29 cellular contexts compared by ENCODE assay signal in genomic region chr9:95350266-95350665, GRCh38. TPM values are rescaled to one million over a fixed set of nuclear protein-coding genes. Genes with fewer than 3 reads are reported as not detected.
DNase-seq lines count a peak whose midpoint lies in the region; ATAC-seq, FAIRE-seq and TF ChIP-seq lines count a peak whose summit lies in the region.
"Had no signal": no experiment of that assay in that cellular context is flagged by ENCODE, and none has a peak within 500 bp of the region (broad histone marks: within the 10 kb centered on the region; RNA-seq: fewer than 3 reads in every experiment).

No MANE protein-coding gene starts in this region.

- no peak overlapping the region for H3K4ac ChIP-seq in H1 (replicated peaks; ENCODE audit: insufficient read length, low read depth, low read length)

- no peak overlapping the region for H4K8ac ChIP-seq in H1 (ENCODE audit: extremely low read depth, insufficient read depth, low read length)

- H3K79me1 ChIP-seq in H1 (ENCODE audit: low read depth, low read length): no peaks in the 10 kb centered on the region

- H3K23me2 ChIP-seq in H1 (ENCODE audit: low read depth, low read length): peaks cover 12% of the 10 kb centered on the region

- FAIRE-seq in H1 (lab: Jason Lieb, UNC) (no peak), frontal cortex (lab: Jason Lieb, UNC) (no peak)
- FAIRE-seq: endometrium had no signal

- H4K91ac ChIP-seq in H1 (replicated peaks; ENCODE audit: insufficient read length, low read length): no peak overlapping the region

- H3K27me3 ChIP-seq in HUES6 (ENCODE audit: control insufficient read depth, insufficient read depth, low read length): peaks cover 35% of the 10 kb centered on the region
- H3K27me3 ChIP-seq in H1 (replicated peaks in 1 of 4; ENCODE audit: control insufficient read depth in 3 of 4, extremely low read depth in 1 of 4, insufficient read depth in 3 of 4, low read length in 3 of 4): peaks cover 12 to 37% (median 34%) of the 10 kb centered on the region in 4 experiments; a peak in 6 of 7 replicates
- peaks cover 14% of the 10 kb centered on the region for H3K27me3 ChIP-seq in adrenal gland
- H3K27me3 ChIP-seq: BE2C had no signal

- TF ChIP-seq POLR2A in H1 (IDR thresholded peaks at IDR 0.05; ENCODE audit: control extremely low read depth in 1 of 2, low read depth in 2 of 2, low read length in 2 of 2) (no peak), adrenal gland (IDR thresholded peaks at IDR 0.05) (no peak)

- no peak for ATAC-seq in HG03135 (IDR thresholded peaks at IDR 0.05; ENCODE audit: unreplicated experiment)
- ATAC-seq: CD8-positive, alpha-beta T cell; psoas muscle had no signal

- no peaks in the 10 kb centered on the region for H3K79me2 ChIP-seq in H1 (ENCODE audit: control insufficient read depth in 1 of 2, insufficient read depth in 2 of 2, low read length in 2 of 2)

- H3K4me1 Mint-ChIP-seq in nephron: no peaks in the 10 kb centered on the region
- H3K4me1 Mint-ChIP-seq: brain had no signal

- TF ChIP-seq EP300 in H1 (IDR thresholded peaks at IDR 0.05; ENCODE audit: borderline replicate concordance in 1 of 2, low read depth in 2 of 2, low read length in 2 of 2): no peak

- H2AFZ ChIP-seq in H1 (ENCODE audit: low read length): peak overlapping the region; percentile 23; the same call in 1 of the 2 replicates

- H3K27ac ChIP-seq in HUES6 (ENCODE audit: low read depth, low read length) (no peak overlapping the region), H1 (ENCODE audit: low read depth, low read length) (no peak overlapping the region), adrenal gland (no peak overlapping the region)
- H3K27ac ChIP-seq: esophagus muscularis mucosa, heart left ventricle, psoas muscle, upper lobe of left lung had no signal

- no peak overlapping the region for H2BK20ac ChIP-seq in H1 (ENCODE audit: low read length)

- DNase-seq in H1 (ENCODE audit: low read depth in 1 of 2, low spot score in 2 of 2) (peak in 1 of 2 experiments; percentile 49), retina (no peak), frontal cortex (ENCODE audit: low spot score in 2 of 2) (no peak), adrenal gland (no peak)
- DNase-seq: ACHN; activated CD8-positive, alpha-beta memory T cell treated with anti-CD3 and anti-CD28 coated beads for 24 hours; activated effector memory CD4-positive, alpha-beta T cell treated with anti-CD3 and anti-CD28 coated beads, Interleukin-2, amount 50 U/mL, for 16 hours; BE2C; CD8-positive, alpha-beta T cell; DMS 273 treated with DMSO at 0.1 percent for 48 hours; GOT3; heart left ventricle; KG1; mammary epithelial cell; NCI-H1417 treated with DMSO at 0.1 percent for 48 hours; NCI-H748 treated with DMSO at 0.1 percent for 48 hours; nucleus accumbens; psoas muscle; Right ventricle myocardium superior; stimulated activated CD4-positive, alpha-beta T cell treated with anti-CD3 and anti-CD28 coated beads, Interleukin-4, amount 100 ng/mL, for 24 hours; substantia nigra had no signal

- peaks cover 55% of the 10 kb centered on the region for H3K27me3 Mint-ChIP-seq in nephron (ENCODE audit: low read depth)

- H3K36me3 ChIP-seq in ES-I3 (ENCODE audit: insufficient read depth, low read length) (no peaks in the 10 kb centered on the region), HUES6 (ENCODE audit: control insufficient read depth, insufficient read depth, low read length) (no peaks in the 10 kb centered on the region), H1 (ENCODE audit: control insufficient read depth in 2 of 4, insufficient read depth in 4 of 4, low read length in 3 of 4) (no peaks in the 10 kb centered on the region), adrenal gland (replicated peaks in 1 of 2) (no peaks in the 10 kb centered on the region)
- H3K36me3 ChIP-seq: BE2C, esophagus muscularis mucosa, heart left ventricle, upper lobe of left lung had no signal

- 63% methylated on average over 18 of the region's 18 CpGs; no CpG with 5 or more reads in 1 of the 2 experiments for WGBS in H1 (ENCODE audit: extremely low coverage in 1 of 2, insufficient coverage in 1 of 2, insufficient read length in 1 of 2, insufficient replicate concordance in 2 of 2, low coverage in 1 of 2, low lambda C conversion rate in 2 of 2, missing lambda C conversion rate in 1 of 2), 2 experiments
- 57 to 68% (median 66%) methylated on average over 16 to 18 of the region's 18 CpGs for WGBS in adrenal gland, 4 donors

- peaks cover 9% of the 10 kb centered on the region for H3K36me3 Mint-ChIP-seq in nephron (ENCODE audit: low read depth)
- H3K36me3 Mint-ChIP-seq: CD8-positive, alpha-beta T cell had no signal

- H3K9me3 ChIP-seq in ES-I3 (ENCODE audit: control insufficient read depth, insufficient read depth, low read length) (no peaks in the 10 kb centered on the region), HUES6 (ENCODE audit: control insufficient read depth, insufficient read depth, low read depth, low read length) (no peaks in the 10 kb centered on the region), H1 (ENCODE audit: insufficient read depth in 2 of 2, low read depth in 1 of 2, low read length in 1 of 2) (no peaks in the 10 kb centered on the region), adrenal gland (replicated peaks in 1 of 3) (no peaks in the 10 kb centered on the region)
- H3K9me3 ChIP-seq: BE2C, esophagus muscularis mucosa, heart left ventricle, psoas muscle, upper lobe of left lung had no signal

- intact Hi-C loops in adrenal gland (cut with DNase I): no loop called here

- H3K4me3 ChIP-seq in HUES6 (ENCODE audit: low read depth, low read length) (peak overlapping the region; percentile 63), H1 (ENCODE audit: extremely low read depth in 1 of 4, insufficient read depth in 2 of 4, low read depth in 3 of 4, low read length in 4 of 4) (peak overlapping the region in 2 of 4 experiments; percentile 52 to 59; a peak in 5 of 8 replicates), adrenal gland (no peak overlapping the region)

- peak overlapping the region; percentile 74 to 81 (median 77) for H3K4me3 Mint-ChIP-seq in nephron

- TF ChIP-seq RAD21 in H1 (IDR thresholded peaks at IDR 0.05 in 1 of 2, conservative IDR thresholded peaks at IDR 0.05 in 1 of 2; ENCODE audit: low read depth in 2 of 2, low read length in 2 of 2): no peak

- POLR2A ChIA-PET in H1 (lab: Charles Lee; ENCODE audit: partially characterized antibody): no interaction called here

- H4K5ac ChIP-seq in H1 (ENCODE audit: insufficient read length, low read depth, low read length): no peak overlapping the region

- H2AK5ac ChIP-seq in H1 (ENCODE audit: low read depth, low read length): no peak overlapping the region

- H3K4me2 ChIP-seq in H1 (ENCODE audit: insufficient read depth in 1 of 2, low read depth in 2 of 2, low read length in 2 of 2): peak overlapping the region; percentile 90 to 99

- H3K27ac Mint-ChIP-seq in nephron: no peak overlapping the region
- H3K27ac Mint-ChIP-seq: brain; CD8-positive, alpha-beta T cell had no signal

- no peak overlapping the region for H2BK120ac ChIP-seq in H1 (replicated peaks; ENCODE audit: low read depth, low read length)

- H3K14ac ChIP-seq in H1 (ENCODE audit: insufficient read length): no peak overlapping the region

- no peak overlapping the region for H3K23ac ChIP-seq in H1 (ENCODE audit: insufficient read length)

- no peak overlapping the region for H2BK15ac ChIP-seq in H1 (ENCODE audit: low read length)

- no peak overlapping the region for H3K18ac ChIP-seq in H1 (ENCODE audit: extremely low read depth, low read length)

- H3K56ac ChIP-seq in H1 (replicated peaks; ENCODE audit: insufficient read length, low read depth, low read length): no peak overlapping the region

- no peak overlapping the region for H2BK12ac ChIP-seq in H1 (ENCODE audit: low read depth, low read length)

- H2BK5ac ChIP-seq in H1 (ENCODE audit: low read depth, low read length): no peak overlapping the region

- H4K20me1 ChIP-seq in H1 (replicated peaks in 1 of 2; ENCODE audit: control insufficient read depth in 1 of 2, insufficient read depth in 2 of 2, low read length in 2 of 2): no peaks in the 10 kb centered on the region

- CTCF ChIA-PET in H1 (lab: Charles Lee; ENCODE audit: partially characterized antibody): interaction anchor here (1.3 to 2.5 kb wide), 3 partner anchors 11 to 14 kb away, joined by 3 to 9 read pairs (median 5); no protein-coding TSS in a partner anchor

- H3K9ac ChIP-seq in ES-I3 (ENCODE audit: low read depth, low read length) (peak overlapping the region; percentile 56; the same call in 1 of the 2 replicates), HUES6 (ENCODE audit: low read length) (no peak overlapping the region), H1 (replicated peaks in 1 of 4; ENCODE audit: extremely low read depth in 1 of 4, low read depth in 3 of 4, low read length in 3 of 4) (no peak overlapping the region)

- peaks cover 13% of the 10 kb centered on the region for H3K9me3 Mint-ChIP-seq in nephron
- H3K9me3 Mint-ChIP-seq: CD8-positive, alpha-beta T cell had no signal

- TF ChIP-seq CTCF in H1 (IDR thresholded peaks at IDR 0.05; ENCODE audit: control extremely low read depth in 1 of 3, insufficient read depth in 1 of 3, low read depth in 1 of 3, low read length in 3 of 3): no peak
- TF ChIP-seq CTCF in nephron (IDR thresholded peaks at IDR 0.05; ENCODE audit: unreplicated experiment in 3 of 3): no peak
- no peak for TF ChIP-seq CTCF in adrenal gland (IDR thresholded peaks at IDR 0.05)

- no peaks in the 10 kb centered on the region for H3K4me1 ChIP-seq in ES-I3 (ENCODE audit: insufficient read depth, low read length)
- no peaks in the 10 kb centered on the region for H3K4me1 ChIP-seq in HUES6 (ENCODE audit: control insufficient read depth, insufficient read depth, low read length)
- H3K4me1 ChIP-seq in H1 (replicated peaks in 1 of 4; ENCODE audit: control insufficient read depth in 3 of 4, insufficient read depth in 4 of 4, low read length in 3 of 4): peaks cover 0 to 3% (median 1%) of the 10 kb centered on the region in 4 experiments; a peak in 4 of 7 replicates
- peaks cover 0 to 5% of the 10 kb centered on the region in 2 donors for H3K4me1 ChIP-seq in adrenal gland (replicated peaks in 1 of 2)
- H3K4me1 ChIP-seq: BE2C, psoas muscle had no signal

TF ChIP-seq in H1, 55 proteins besides CTCF, POLR2A, EP300 and RAD21 (continues in another document):
- TF ChIP-seq NRF1 (IDR thresholded peaks at IDR 0.05; ENCODE audit: low read depth, low read length) (no peak), RBBP5 (IDR thresholded peaks at IDR 0.05; ENCODE audit: borderline replicate concordance, low read depth, low read length) (no peak), CHD1 (IDR thresholded peaks at IDR 0.05; ENCODE audit: low read depth, low read length) (no peak)

RNA-seq across cellular contexts. Expression of gene FANCC, which starts 32.8 kb away (rescaled TPM):
- total RNA-seq in H1 (2021; fragmentation: NEBNext Ultra II Directional; extraction: Animal tissue kit (Norgen Biotek cat#: 25700)): 15.2 and 15.4 TPM in 2 replicates
- polyA plus RNA-seq in H1 (2011; rRNA removed) (7.6 and 7.8 TPM in 2 replicates), adrenal gland (1 to 10 TPM; 1.9 to 3.2 (median 2.3) TPM)
- polyA plus RNA-seq in H1 (2011; cell fraction: cytosol; rRNA removed): 8.4 TPM
- polyA plus RNA-seq in H1 (2011; cell fraction: nucleus; rRNA removed): 7.9 TPM
- 8.3 to 9.8 TPM (median 9.0 TPM) in 4 replicates for polyA plus RNA-seq in H1 (2012, experiment 1 of 2)
- 4.8 TPM for polyA plus RNA-seq in H1 (2012, experiment 2 of 2)
- polyA plus RNA-seq in H1 (2013, experiment 1 of 2): 6.6 TPM
- 6.8 TPM for polyA plus RNA-seq in H1 (2013, experiment 2 of 2)
- polyA minus RNA-seq in H1 (2011; rRNA and poly(A)+ RNA removed): 16.4 and 23.2 TPM in 2 replicates
- 10.3 TPM for polyA minus RNA-seq in H1 (2011; cell fraction: cytosol; rRNA and poly(A)+ RNA removed)
- 25.0 TPM for polyA minus RNA-seq in H1 (2011; cell fraction: nucleus; rRNA and poly(A)+ RNA removed)
- total RNA-seq in frontal cortex (12.2 TPM), adrenal gland (1 to 10 TPM; 2.1 to 5.9 (median 3.9) TPM)
